Comparison of ENCODE assay signal across 1 cellular context in genomic region chr14:63436286-63437098, GRCh38.
TF ChIP-seq lines count a peak whose summit lies in the region.

No MANE protein-coding gene starts in this region.

TF ChIP-seq in SK-N-SH, 30 proteins besides CTCF, POLR2A, EP300 and RAD21 (continued from another document):
- TF ChIP-seq SIN3A (IDR thresholded peaks at IDR 0.05; ENCODE audit: borderline replicate concordance, low read depth, low read length) = no peak
- no peak for TF ChIP-seq FOXM1 (IDR thresholded peaks at IDR 0.05; ENCODE audit: low read depth)
- TF ChIP-seq, protein P1, sequence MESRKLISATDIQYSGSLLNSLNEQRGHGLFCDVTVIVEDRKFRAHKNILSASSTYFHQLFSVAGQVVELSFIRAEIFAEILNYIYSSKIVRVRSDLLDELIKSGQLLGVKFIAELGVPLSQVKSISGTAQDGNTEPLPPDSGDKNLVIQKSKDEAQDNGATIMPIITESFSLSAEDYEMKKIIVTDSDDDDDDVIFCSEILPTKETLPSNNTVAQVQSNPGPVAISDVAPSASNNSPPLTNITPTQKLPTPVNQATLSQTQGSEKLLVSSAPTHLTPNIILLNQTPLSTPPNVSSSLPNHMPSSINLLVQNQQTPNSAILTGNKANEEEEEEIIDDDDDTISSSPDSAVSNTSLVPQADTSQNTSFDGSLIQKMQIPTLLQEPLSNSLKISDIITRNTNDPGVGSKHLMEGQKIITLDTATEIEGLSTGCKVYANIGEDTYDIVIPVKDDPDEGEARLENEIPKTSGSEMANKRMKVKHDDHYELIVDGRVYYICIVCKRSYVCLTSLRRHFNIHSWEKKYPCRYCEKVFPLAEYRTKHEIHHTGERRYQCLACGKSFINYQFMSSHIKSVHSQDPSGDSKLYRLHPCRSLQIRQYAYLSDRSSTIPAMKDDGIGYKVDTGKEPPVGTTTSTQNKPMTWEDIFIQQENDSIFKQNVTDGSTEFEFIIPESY (IDR thresholded peaks at IDR 0.05; ENCODE audit: borderline replicate concordance, low read depth) = no peak
